Comparison of ENCODE assay signal across 8 cellular contexts in the genomic region with DNA sequence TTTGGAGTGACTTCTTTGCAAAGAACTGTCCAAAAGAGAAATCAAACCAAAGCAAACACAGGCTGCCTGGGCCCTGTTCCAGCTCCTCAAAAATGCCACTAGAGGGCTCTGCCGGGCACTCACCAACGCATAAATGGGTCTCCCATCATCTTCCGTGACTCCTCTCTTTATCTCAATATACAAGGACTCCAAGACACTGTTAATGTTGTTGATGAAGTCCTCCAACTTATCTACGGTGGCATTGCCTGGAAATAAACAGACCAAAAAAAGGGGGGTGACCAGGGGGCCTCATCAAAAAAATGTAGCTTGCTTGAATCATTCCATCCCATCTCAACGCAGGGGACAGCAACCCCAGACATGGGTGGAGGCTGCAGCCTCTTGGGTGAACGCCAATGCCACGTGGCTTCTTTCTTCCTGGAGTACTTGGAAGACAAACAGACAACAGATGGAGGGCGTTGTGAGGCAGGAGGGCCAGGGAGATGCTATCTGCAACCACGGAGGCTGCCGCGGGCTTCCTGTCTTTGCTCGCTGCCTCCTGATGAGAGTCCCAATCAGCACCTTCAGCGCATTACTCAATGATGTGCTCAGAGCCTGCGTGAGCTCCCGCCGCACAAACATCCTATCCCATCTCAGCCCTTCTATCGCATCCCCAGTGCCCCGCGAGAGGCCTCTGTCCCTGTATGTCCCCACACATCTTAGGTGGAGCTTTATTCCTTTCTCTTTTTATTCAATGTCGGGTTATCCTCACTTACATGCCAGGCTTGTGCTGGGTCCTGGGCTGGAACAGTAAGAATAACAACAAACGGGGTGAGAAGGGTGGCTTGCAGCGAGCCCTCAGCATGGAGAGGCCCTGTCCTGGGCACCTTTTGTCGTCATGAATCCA.
DNase-seq lines count a peak whose midpoint lies in the region; ATAC-seq and TF ChIP-seq lines count a peak whose summit lies in the region.

No MANE protein-coding gene starts in this region.

- TF ChIP-seq CTCF in HL-60 (IDR thresholded peaks at IDR 0.05; ENCODE audit: insufficient read depth, low read length) (peak; percentile 72), OCI-LY3 (IDR thresholded peaks at IDR 0.05; ENCODE audit: low read depth, low read length) (peak; percentile 93)

- H2AFZ ChIP-seq in OCI-LY3 (ENCODE audit: low read depth, low read length), result no peak overlapping the region

- H3K4me1 ChIP-seq in BLaER1, result peaks cover 84% of the 10 kb centered on the region
- peaks cover 68% of the 10 kb centered on the region for H3K4me1 ChIP-seq in OCI-LY3 (ENCODE audit: low read length)
- peaks cover 75 to 78% of the 10 kb centered on the region in 2 donors for H3K4me1 ChIP-seq in mucosa of rectum (ENCODE audit: control insufficient read depth in 2 of 2, insufficient read depth in 2 of 2, low read length in 2 of 2)

- H4K20me1 ChIP-seq in BLaER1 (no peaks in the 10 kb centered on the region), OCI-LY3 (ENCODE audit: insufficient read depth, low read length) (no peaks in the 10 kb centered on the region)

- H3K4me3 ChIP-seq in BLaER1, result no peak overlapping the region; the same call in 1 of the 2 replicates
- no peak overlapping the region for H3K4me3 ChIP-seq in HL-60 (replicated peaks; ENCODE audit: insufficient read depth, low read length)
- no peak overlapping the region for H3K4me3 ChIP-seq in OCI-LY3 (ENCODE audit: low read length)
- H3K4me3 ChIP-seq in mucosa of rectum (ENCODE audit: low read length in 2 of 2), result peak overlapping the region; percentile 20 to 50

- H3K79me2 ChIP-seq in OCI-LY3 (ENCODE audit: low read length), result no peaks in the 10 kb centered on the region

- no peaks in the 10 kb centered on the region for H3K36me3 ChIP-seq in BLaER1
- peaks cover 5% of the 10 kb centered on the region for H3K36me3 ChIP-seq in OCI-LY3 (replicated peaks; ENCODE audit: low read depth, low read length)
- peaks cover 0 to 4% of the 10 kb centered on the region in 2 donors for H3K36me3 ChIP-seq in mucosa of rectum (ENCODE audit: control insufficient read depth in 2 of 2, insufficient read depth in 2 of 2, low read length in 2 of 2)

- H3K27me3 ChIP-seq in BLaER1 (no peaks in the 10 kb centered on the region), HL-60 (ENCODE audit: insufficient read depth, poor library complexity, severe bottlenecking) (no peaks in the 10 kb centered on the region), OCI-LY3 (ENCODE audit: low read depth, low read length) (no peaks in the 10 kb centered on the region), mucosa of rectum (ENCODE audit: control insufficient read depth in 2 of 2, insufficient read depth in 2 of 2, low read length in 2 of 2) (no peaks in the 10 kb centered on the region)

- H3K27ac ChIP-seq in BLaER1, result peak overlapping the region; percentile 86
- H3K27ac ChIP-seq in HL-60 (replicated peaks), result peak overlapping the region; percentile 21
- no peak overlapping the region for H3K27ac ChIP-seq in OCI-LY3 (ENCODE audit: low read length)
- H3K27ac ChIP-seq in mucosa of rectum (ENCODE audit: low read depth in 2 of 2, low read length in 2 of 2), result peak overlapping the region; percentile 79 to 90

- DNase-seq in HL-60 (ENCODE audit: low read depth in 1 of 2, low spot score in 1 of 2), result peak in 1 of 2 experiments; percentile 76
- DNase-seq in activated T-cell treated with anti-CD3 and anti-CD28 coated beads for 24 hours (ENCODE audit: low read depth), result peak; percentile 73
- peak; percentile 44 for DNase-seq in epidermal melanocyte (ENCODE audit: insufficient read length, low spot score)
- peak; percentile 56 to 71 for DNase-seq in stimulated activated CD8-positive, alpha-beta memory T cell treated with anti-CD3 and anti-CD28 coated beads, Interleukin-4, amount 100 ng/mL, for 4 hours (ENCODE audit: low read depth in 2 of 2, low spot score in 1 of 2)

- no peak for ATAC-seq in GM21723 (IDR thresholded peaks at IDR 0.05; ENCODE audit: unreplicated experiment)

- H3K4me2 ChIP-seq in BLaER1 (peak overlapping the region; percentile 89), OCI-LY3 (ENCODE audit: low read length) (no peak overlapping the region)

- H3K9me3 ChIP-seq in BLaER1, result no peaks in the 10 kb centered on the region
- H3K9me3 ChIP-seq in OCI-LY3 (ENCODE audit: insufficient read depth, low read length), result no peaks in the 10 kb centered on the region; the same call in 1 of the 2 replicates
- H3K9me3 ChIP-seq in mucosa of rectum (ENCODE audit: control insufficient read depth in 2 of 2, low read length in 2 of 2), result no peaks in the 10 kb centered on the region

- H3K9ac ChIP-seq in BLaER1, result peak overlapping the region; percentile 64
- no peak overlapping the region for H3K9ac ChIP-seq in OCI-LY3 (ENCODE audit: low read length)
- peak overlapping the region; percentile 50 to 52 for H3K9ac ChIP-seq in mucosa of rectum (ENCODE audit: low read depth in 1 of 2, low read length in 2 of 2)

Comparison
In these comparisons a context has a peak if more than half of its experiments do, and no peak if none do; other contexts are left out.
1. H3K4me3 ChIP-seq: peak in mucosa of rectum (2 of 2); none in BLaER1 (single experiment), HL-60 (single experiment) and OCI-LY3 (single experiment).